ENCODE assay signal across 1 cellular context in genomic region chr4:169249214-169249973, GRCh38.
TF ChIP-seq lines count a peak whose summit lies in the region.

No MANE protein-coding gene starts in this region.

TF ChIP-seq in GM23338, 12 proteins besides CTCF, POLR2A, EP300 and RAD21 (continued from another document):
- no peak for TF ChIP-seq ZNF462 (CRISPR knock-in tag; IDR thresholded peaks at IDR 0.05)
- no peak for TF ChIP-seq ZNF114 (CRISPR knock-in tag; IDR thresholded peaks at IDR 0.05)
- TF ChIP-seq EZH2phosphoT487 (IDR thresholded peaks at IDR 0.05; ENCODE audit: unreplicated experiment): no peak
